ENCODE assay signal across 15 cellular contexts in genomic region chr5:10468256-10468655, GRCh38. TPM values are rescaled to one million over a fixed set of nuclear protein-coding genes. Genes with fewer than 3 reads are reported as not detected.
"Had no signal": no experiment of that assay in that cellular context is flagged by ENCODE, and none has a peak within 500 bp of the region (broad histone marks: within the 10 kb centered on the region; RNA-seq: fewer than 3 reads in every experiment).

No MANE protein-coding gene starts in this region.

- H3K9me3 Mint-ChIP-seq: activated CD4-positive, alpha-beta memory T cell treated with anti-CD3 and anti-CD28 coated beads for 36 hours; activated naive CD4-positive, alpha-beta T cell treated with anti-CD3 and anti-CD28 coated beads, Interleukin-2, amount 50 U/mL, for 24 hours; activated T-cell treated with anti-CD3 and anti-CD28 coated beads, Interleukin-2, amount 50 U/mL, for 4 hours had no signal

- H3K27ac Mint-ChIP-seq: activated CD4-positive, alpha-beta memory T cell treated with anti-CD3 and anti-CD28 coated beads for 36 hours; activated naive CD4-positive, alpha-beta T cell treated with anti-CD3 and anti-CD28 coated beads, Interleukin-2, amount 50 U/mL, for 24 hours had no signal

- H3K4me3 ChIP-seq: body of pancreas, heart right ventricle, lung, thoracic aorta had no signal

- H3K4me1 Mint-ChIP-seq: activated naive CD4-positive, alpha-beta T cell treated with anti-CD3 and anti-CD28 coated beads, Interleukin-2, amount 50 U/mL, for 24 hours had no signal

- DNase-seq: activated CD4-positive, alpha-beta memory T cell treated with anti-CD3 and anti-CD28 coated beads for 36 hours; activated effector memory CD4-positive, alpha-beta T cell treated with Interleukin-2 at 50 U/mL for 16 hours; activated T-cell treated with anti-CD3 and anti-CD28 coated beads, Interleukin-2, amount 50 U/mL, for 4 hours; body of pancreas; cortex of kidney; effector CD4-positive, alpha-beta T cell; heart right ventricle; retina; stimulated activated CD4-positive, alpha-beta T cell treated with anti-CD3 and anti-CD28 coated beads, Interleukin-12 subunit alpha, Interleukin-12 subunit beta, amount 100 ng/mL, for 4 hours; stimulated activated CD4-positive, alpha-beta T cell treated with anti-CD3 and anti-CD28 coated beads, Interleukin-2, amount 100 ng/mL, for 24 hours; T-helper 1 cell had no signal

- H3K36me3 ChIP-seq: heart right ventricle, thoracic aorta had no signal

- H3K9me3 ChIP-seq: body of pancreas, heart right ventricle, thoracic aorta had no signal

- H3K27ac ChIP-seq: body of pancreas, heart right ventricle, thoracic aorta had no signal

- H3K27me3 ChIP-seq: body of pancreas, heart right ventricle had no signal

- ATAC-seq: activated T-cell treated with anti-CD3 and anti-CD28 coated beads, Interleukin-2, amount 50 U/mL, for 4 hours; body of pancreas had no signal

- H3K27me3 Mint-ChIP-seq: activated CD4-positive, alpha-beta memory T cell treated with anti-CD3 and anti-CD28 coated beads for 36 hours had no signal

- H3K4me1 ChIP-seq: body of pancreas had no signal

- H3K4me3 Mint-ChIP-seq: activated CD4-positive, alpha-beta memory T cell treated with anti-CD3 and anti-CD28 coated beads for 36 hours; activated naive CD4-positive, alpha-beta T cell treated with anti-CD3 and anti-CD28 coated beads, Interleukin-2, amount 50 U/mL, for 24 hours; activated T-cell treated with anti-CD3 and anti-CD28 coated beads, Interleukin-2, amount 50 U/mL, for 4 hours had no signal

- H3K36me3 Mint-ChIP-seq: activated CD4-positive, alpha-beta memory T cell treated with anti-CD3 and anti-CD28 coated beads for 36 hours had no signal

RNA-seq across cellular contexts. Expression of gene ROPN1L, which starts 26.6 kb away (rescaled TPM):
- total RNA-seq: activated CD4-positive, alpha-beta memory T cell treated with anti-CD3 and anti-CD28 coated beads for 36 hours; thoracic aorta; ureter had no signal
